ENCODE assay signal across 1 cellular context in genomic region chr7:97079300-97079699, GRCh38.
TF ChIP-seq lines count a peak whose summit lies in the region.

No MANE protein-coding gene starts in this region.

TF ChIP-seq in HepG2, 621 proteins besides CTCF, POLR2A, EP300 and RAD21:
- TF ChIP-seq FOXP1 (IDR thresholded peaks at IDR 0.05) (no peak), FOXP1 (CRISPR knock-in tag; IDR thresholded peaks at IDR 0.05) (no peak), GTF2F1 (IDR thresholded peaks at IDR 0.05; ENCODE audit: low read length) (no peak), ZNF781 (CRISPR knock-in tag; IDR thresholded peaks at IDR 0.05; ENCODE audit: borderline replicate concordance, not compliant biosample characterization) (no peak), ZKSCAN1 (IDR thresholded peaks at IDR 0.05; ENCODE audit: low read length) (no peak), KDM2A (CRISPR knock-in tag; IDR thresholded peaks at IDR 0.05; ENCODE audit: borderline replicate concordance, low read depth) (no peak), ZNF891 (CRISPR knock-in tag; IDR thresholded peaks at IDR 0.05) (no peak), LBX2 (CRISPR knock-in tag; IDR thresholded peaks at IDR 0.05; ENCODE audit: borderline replicate concordance) (no peak), NKX3-1 (CRISPR knock-in tag; IDR thresholded peaks at IDR 0.05) (no peak), CHD4 (IDR thresholded peaks at IDR 0.05; ENCODE audit: borderline replicate concordance, low read length) (no peak)
